In the genomic region with DNA sequence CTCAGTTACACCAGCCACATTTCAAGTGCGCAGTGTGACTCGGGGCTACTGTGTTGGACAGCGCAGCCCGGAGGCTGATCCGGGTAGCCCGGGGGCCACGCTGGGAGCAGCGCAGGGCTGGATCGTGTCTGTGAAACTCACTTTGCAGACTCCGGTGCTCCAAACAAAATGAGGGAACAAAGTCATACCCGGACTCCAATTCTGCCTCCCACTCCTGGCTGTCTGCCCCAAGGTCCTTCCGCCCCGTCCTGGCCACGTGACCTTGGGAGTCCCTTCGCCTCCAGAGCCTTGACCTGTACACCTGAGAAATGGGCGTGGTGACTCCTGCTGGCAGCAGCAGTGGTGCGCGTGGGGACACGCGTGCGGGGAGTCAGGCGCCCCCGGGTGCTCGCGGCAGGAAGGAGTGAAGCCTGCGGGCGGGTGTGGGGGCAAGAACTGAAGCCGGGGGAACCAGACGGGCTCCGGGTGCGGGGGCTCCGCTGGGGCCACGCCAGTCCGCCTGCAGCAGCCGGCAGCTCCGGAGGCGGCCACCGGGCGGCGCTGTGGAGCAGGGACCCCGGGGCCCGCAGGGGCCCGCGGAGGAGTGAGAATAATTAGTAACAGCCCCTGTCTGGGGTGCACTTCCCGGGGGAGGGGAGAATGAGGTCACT, we compare ENCODE assay signal across 8 cellular contexts. TPM values are rescaled to one million over a fixed set of nuclear protein-coding genes. Genes with fewer than 3 reads are reported as not detected.
DNase-seq lines count a peak whose midpoint lies in the region; ATAC-seq and TF ChIP-seq lines count a peak whose summit lies in the region.

No MANE protein-coding gene starts in this region.

- no peak overlapping the region for H3K4me2 ChIP-seq in OCI-LY3 (ENCODE audit: low read length)

- H4K20me1 ChIP-seq in OCI-LY3 (ENCODE audit: insufficient read depth, low read length), result no peaks in the 10 kb centered on the region

- CTCF ChIA-PET in Caco-2 (lab: Charles Lee), result no interaction called here

- no peak overlapping the region for H2AFZ ChIP-seq in OCI-LY3 (ENCODE audit: low read depth, low read length)

- intact Hi-C loops in Caco-2 (cut with micrococcal nuclease; ENCODE audit: unreplicated experiment), result no loop called here

- POLR2A ChIA-PET in Caco-2 (lab: Charles Lee), result no interaction called here

- H3K27me3 ChIP-seq in Caco-2 (replicated peaks; ENCODE audit: control insufficient read depth, insufficient read depth, low read length), result no peaks in the 10 kb centered on the region
- H3K27me3 ChIP-seq in OCI-LY3 (ENCODE audit: low read depth, low read length), result no peaks in the 10 kb centered on the region
- peaks cover 11% of the 10 kb centered on the region for H3K27me3 ChIP-seq in adipocyte (replicated peaks; ENCODE audit: control insufficient read depth, insufficient read depth, low read length)
- H3K27me3 ChIP-seq in iPS-15b (ENCODE audit: control insufficient read depth, insufficient read depth, low read length), result no peaks in the 10 kb centered on the region

- no peaks in the 10 kb centered on the region for H3K9me3 Mint-ChIP-seq in Caco-2 (ENCODE audit: unreplicated experiment)

- H3K4me1 ChIP-seq in Caco-2 (no peaks in the 10 kb centered on the region), OCI-LY3 (ENCODE audit: low read length) (no peaks in the 10 kb centered on the region), adipocyte (ENCODE audit: control insufficient read depth, insufficient read depth, low read length) (peaks cover 4% of the 10 kb centered on the region), iPS-15b (ENCODE audit: control insufficient read depth, insufficient read depth, low read length) (no peaks in the 10 kb centered on the region)

- H3K9me3 ChIP-seq in Caco-2, result no peaks in the 10 kb centered on the region
- H3K9me3 ChIP-seq in OCI-LY3 (ENCODE audit: insufficient read depth, low read length), result no peaks in the 10 kb centered on the region
- no peaks in the 10 kb centered on the region for H3K9me3 ChIP-seq in adipocyte (ENCODE audit: control insufficient read depth, low read length)
- H3K9me3 ChIP-seq in iPS-15b (ENCODE audit: control insufficient read depth, insufficient read depth, low read length), result no peaks in the 10 kb centered on the region

- H3K36me3 ChIP-seq in Caco-2 (ENCODE audit: control insufficient read depth, insufficient read depth, low read length) (no peaks in the 10 kb centered on the region), OCI-LY3 (replicated peaks; ENCODE audit: low read depth, low read length) (no peaks in the 10 kb centered on the region), adipocyte (ENCODE audit: control insufficient read depth, insufficient read depth, low read length, severe bottlenecking) (no peaks in the 10 kb centered on the region), iPS-15b (ENCODE audit: control insufficient read depth, insufficient read depth, low read length) (no peaks in the 10 kb centered on the region)

- H3K79me2 ChIP-seq in OCI-LY3 (ENCODE audit: low read length), result no peaks in the 10 kb centered on the region

- no peaks in the 10 kb centered on the region for H3K27me3 Mint-ChIP-seq in Caco-2 (ENCODE audit: insufficient read depth, unreplicated experiment)

- ATAC-seq in GM19328 (IDR thresholded peaks at IDR 0.05; ENCODE audit: unreplicated experiment), result no peak

- H3K4me1 Mint-ChIP-seq in Caco-2 (ENCODE audit: low read depth, unreplicated experiment), result no peaks in the 10 kb centered on the region

- H3K27ac ChIP-seq in OCI-LY3 (ENCODE audit: low read length), result no peak overlapping the region

- no peak overlapping the region for H3K27ac Mint-ChIP-seq in Caco-2 (ENCODE audit: unreplicated experiment)

- BruUV-seq in Caco-2 (replicated peaks; lab: Mats Ljungman, UMichigan), result no TSS peak

- no peak overlapping the region for H3K4me3 Mint-ChIP-seq in Caco-2 (ENCODE audit: unreplicated experiment)

- H3K36me3 Mint-ChIP-seq in Caco-2 (ENCODE audit: insufficient read depth, unreplicated experiment), result no peaks in the 10 kb centered on the region

- H3K4me3 ChIP-seq in Caco-2 (ENCODE audit: low read depth, low read length), result no peak overlapping the region
- H3K4me3 ChIP-seq in OCI-LY3 (ENCODE audit: low read length), result no peak overlapping the region
- peak overlapping the region; percentile 19 for H3K4me3 ChIP-seq in adipocyte (ENCODE audit: low read length)
- peak overlapping the region; percentile 43 for H3K4me3 ChIP-seq in iPS-15b (ENCODE audit: low read depth, low read length)

- H3K9ac ChIP-seq in OCI-LY3 (ENCODE audit: low read length) (no peak overlapping the region), adipocyte (ENCODE audit: low read length) (no peak overlapping the region), iPS-15b (ENCODE audit: low read depth, low read length) (no peak overlapping the region)

- TF ChIP-seq CTCF in Caco-2 (IDR thresholded peaks at IDR 0.05; ENCODE audit: insufficient read depth in 1 of 2, low read depth in 1 of 2, low read length in 1 of 2, severe bottlenecking in 1 of 2, unreplicated experiment in 1 of 2) (peak; percentile 9 to 41), OCI-LY3 (IDR thresholded peaks at IDR 0.05; ENCODE audit: low read depth, low read length) (peak; percentile 62)

- no peak for DNase-seq in Caco-2
- DNase-seq in adipocyte (ENCODE audit: low read depth), result no peak
- peak; percentile 35 for DNase-seq in stimulated activated CD4-positive, alpha-beta T cell treated with anti-CD3 and anti-CD28 coated beads, Interleukin-4, amount 100 ng/mL, for 24 hours
- no peak for DNase-seq in DMS79 treated with DMSO at 0.1 percent for 48 hours (lab: John Stamatoyannopoulos, UW)
- DNase-seq in GDM1 (lab: John Stamatoyannopoulos, UW), result no peak

RNA-seq across cellular contexts. Expression of a gene that starts 42.4 kb away (rescaled TPM):
- 0.14 and 0.27 TPM in 2 replicates for total RNA-seq in Caco-2 (2022)

RNA-seq across cellular contexts. Expression of a gene that starts 55.3 kb away (rescaled TPM):
- total RNA-seq in Caco-2 (2022), result 13.4 and 18.2 TPM in 2 replicates

Comparison
In these comparisons a context has a peak if more than half of its experiments do, and no peak if none do; other contexts are left out.
1. H3K4me3 ChIP-seq: peak in adipocyte (single experiment) and iPS-15b (single experiment); none in Caco-2 (single experiment) and OCI-LY3 (single experiment).